In genomic region chr13:110320645-110321044, GRCh38 we compare ENCODE assay signal across 17 cellular contexts. TPM values are rescaled to one million over a fixed set of nuclear protein-coding genes. Genes with fewer than 3 reads are reported as not detected.
DNase-seq lines count a peak whose midpoint lies in the region; ATAC-seq, FAIRE-seq and TF ChIP-seq lines count a peak whose summit lies in the region.
"Had no signal": no experiment of that assay in that cellular context is flagged by ENCODE, and none has a peak within 500 bp of the region (broad histone marks: within the 10 kb centered on the region; RNA-seq: fewer than 3 reads in every experiment).

No MANE protein-coding gene starts in this region.

- H3K27ac ChIP-seq in A549 = peak overlapping the region; percentile 82 to 91
- peak overlapping the region; percentile 95 for H3K27ac ChIP-seq in PC-9
- H3K27ac ChIP-seq in esophagus muscularis mucosa (replicated peaks in 1 of 4) = peak overlapping the region; percentile 81 to 98 (median 92)
- peak overlapping the region; percentile 73 for H3K27ac ChIP-seq in parathyroid adenoma

- H3K4me2 ChIP-seq in A549 = peak overlapping the region; percentile 80
- peak overlapping the region; percentile 73 for H3K4me2 ChIP-seq in PC-9
- H3K4me2 ChIP-seq in parathyroid adenoma (ENCODE audit: low read length) = no peak overlapping the region

- POLR2A ChIA-PET in A549 (lab: Yijun Ruan, JAX) (no interaction called here), PC-9 (lab: Charles Lee; ENCODE audit: unreplicated experiment) (interaction anchor here (0.7 to 1.4 kb wide), 2 partner anchors 27 to 70 kb away, joined by 3 to 4 read pairs; no protein-coding TSS in a partner anchor)

- intact Hi-C loops in PC-9 (cut with micrococcal nuclease; ENCODE audit: unreplicated experiment) (loop anchor here (1.0 to 5.0 kb wide), 3 partner anchors 27 to 392 kb away; partner anchors contain the start of gene ING1), esophagus muscularis mucosa (cut with DNase I) (no loop called here)

- H3K9me3 ChIP-seq in A549 (no peaks in the 10 kb centered on the region), PC-9 (ENCODE audit: insufficient read depth, low read depth) (no peaks in the 10 kb centered on the region), esophagus muscularis mucosa (no peaks in the 10 kb centered on the region), parathyroid adenoma (ENCODE audit: control insufficient read depth, low read length) (no peaks in the 10 kb centered on the region)

- no peak for TF ChIP-seq RAD21 in A549 (conservative IDR thresholded peaks at IDR 0.05 in 1 of 2, IDR thresholded peaks at IDR 0.05 in 1 of 2)

- no peaks in the 10 kb centered on the region for H3K9me2 ChIP-seq in PC-9 (ENCODE audit: insufficient read depth)

- no peak for TF ChIP-seq CTCF in A549 (IDR thresholded peaks at IDR 0.05)
- TF ChIP-seq CTCF in PC-9 (conservative IDR thresholded peaks at IDR 0.05) = no peak
- TF ChIP-seq CTCF in esophagus muscularis mucosa (IDR thresholded peaks at IDR 0.05) = no peak
- no peak for TF ChIP-seq CTCF in parathyroid adenoma (IDR thresholded peaks at IDR 0.05)
- TF ChIP-seq CTCF in omental fat pad (IDR thresholded peaks at IDR 0.05) = no peak

- H3K4me3 ChIP-seq in A549 (no peak overlapping the region), PC-9 (peak overlapping the region; percentile 36; the same call in 1 of the 2 replicates), esophagus muscularis mucosa (no peak overlapping the region), parathyroid adenoma (ENCODE audit: low read depth, low read length) (no peak overlapping the region)

- peaks cover 42% of the 10 kb centered on the region for H3F3A ChIP-seq in PC-9 (ENCODE audit: insufficient read depth, low read depth)

- H3K9ac ChIP-seq in parathyroid adenoma = no peak overlapping the region

- TF ChIP-seq EP300 in A549 (IDR thresholded peaks at IDR 0.05) (no peak), esophagus muscularis mucosa (IDR thresholded peaks at IDR 0.05) (no peak)

- peak overlapping the region; percentile 35; the same call in 1 of the 2 replicates for H2AFZ ChIP-seq in PC-9
- H2AFZ ChIP-seq in parathyroid adenoma = no peak overlapping the region

- DNase-seq in A549 (ENCODE audit: low read depth in 1 of 2, low spot score in 1 of 2) (no peak), PC-9 (peak in 1 of 2 experiments; percentile 46), esophagus muscularis mucosa (ENCODE audit: extremely low spot score) (no peak), omental fat pad (ENCODE audit: low spot score) (no peak), AG08395 (ENCODE audit: low spot score) (no peak)
- DNase-seq: activated CD4-positive, CD25-positive, alpha-beta regulatory T cell; activated gamma-delta T cell treated with Interleukin-2 at 50 U/mL for 16 hours; NCI-H1694 treated with DMSO at 0.1 percent for 48 hours; NCI-H510A; occipital lobe; OCI-M1; stimulated activated CD4-positive, alpha-beta T cell treated with anti-CD3 and anti-CD28 coated beads, Interleukin-12 subunit alpha, Interleukin-12 subunit beta, amount 100 ng/mL, for 4 hours; T-cell had no signal

- no peaks in the 10 kb centered on the region for H3K27me3 ChIP-seq in PC-9 (ENCODE audit: insufficient read depth, low read depth)
- no peaks in the 10 kb centered on the region for H3K27me3 ChIP-seq in esophagus muscularis mucosa
- no peaks in the 10 kb centered on the region for H3K27me3 ChIP-seq in parathyroid adenoma (ENCODE audit: control insufficient read depth, insufficient read depth, low read length)

- TSS peak; percentile 42 for BruUV-seq in PC-9 (replicated peaks; lab: Mats Ljungman, UMichigan)

- TF ChIP-seq POLR2A in A549 (IDR thresholded peaks at IDR 0.05; ENCODE audit: low read length) (no peak), esophagus muscularis mucosa (IDR thresholded peaks at IDR 0.05; ENCODE audit: low read depth) (no peak)

- CTCF ChIA-PET in A549 (lab: Yijun Ruan, JAX) (no interaction called here), PC-9 (lab: Charles Lee) (no interaction called here)

- no peaks in the 10 kb centered on the region for H4K20me1 ChIP-seq in PC-9 (ENCODE audit: insufficient read depth)

- 7% methylated on average over 2 of the region's 2 CpGs for WGBS in A549 (ENCODE audit: missing lambda C conversion rate)
- 32% methylated on average over 2 of the region's 2 CpGs for WGBS in esophagus muscularis mucosa

- no peak for FAIRE-seq in A549 (lab: Jason Lieb, UNC)
- FAIRE-seq: GM19239 had no signal

- H3K79me2 ChIP-seq in PC-9 (ENCODE audit: low read depth) (no peaks in the 10 kb centered on the region), parathyroid adenoma (no peaks in the 10 kb centered on the region)

- H3K4me1 ChIP-seq in A549 (peaks cover 62% of the 10 kb centered on the region), PC-9 (replicated peaks; ENCODE audit: insufficient read depth) (peaks cover 46% of the 10 kb centered on the region), esophagus muscularis mucosa (peaks cover 88 to 99% (median 97%) of the 10 kb centered on the region in 4 donors), parathyroid adenoma (no peaks in the 10 kb centered on the region)

- ATAC-seq in A549 (no peak), omental fat pad (ENCODE audit: low FRiP score) (no peak), GM18858 (IDR thresholded peaks at IDR 0.05; ENCODE audit: unreplicated experiment) (no peak), GM21786 (IDR thresholded peaks at IDR 0.05; ENCODE audit: unreplicated experiment) (no peak)
- ATAC-seq: T-cell had no signal

- H3K36me3 ChIP-seq in PC-9 (ENCODE audit: low read depth) = no peaks in the 10 kb centered on the region
- peaks cover 0 to 24% (median 16%) of the 10 kb centered on the region in 4 donors for H3K36me3 ChIP-seq in esophagus muscularis mucosa
- H3K36me3 ChIP-seq in parathyroid adenoma (ENCODE audit: control insufficient read depth, insufficient read depth, low read length) = no peaks in the 10 kb centered on the region

TF ChIP-seq in A549, 52 proteins besides CTCF, POLR2A, EP300 and RAD21 (continues in another document):
- no peak for TF ChIP-seq PBX3 (IDR thresholded peaks at IDR 0.05)
- TF ChIP-seq, protein P1, sequence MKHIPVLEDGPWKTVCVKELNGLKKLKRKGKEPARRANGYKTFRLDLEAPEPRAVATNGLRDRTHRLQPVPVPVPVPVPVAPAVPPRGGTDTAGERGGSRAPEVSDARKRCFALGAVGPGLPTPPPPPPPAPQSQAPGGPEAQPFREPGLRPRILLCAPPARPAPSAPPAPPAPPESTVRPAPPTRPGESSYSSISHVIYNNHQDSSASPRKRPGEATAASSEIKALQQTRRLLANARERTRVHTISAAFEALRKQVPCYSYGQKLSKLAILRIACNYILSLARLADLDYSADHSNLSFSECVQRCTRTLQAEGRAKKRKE (CRISPR knock-in tag; IDR thresholded peaks at IDR 0.05; ENCODE audit: low read depth) = no peak
- TF ChIP-seq, protein P2, sequence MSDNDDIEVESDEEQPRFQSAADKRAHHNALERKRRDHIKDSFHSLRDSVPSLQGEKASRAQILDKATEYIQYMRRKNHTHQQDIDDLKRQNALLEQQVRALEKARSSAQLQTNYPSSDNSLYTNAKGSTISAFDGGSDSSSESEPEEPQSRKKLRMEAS (IDR thresholded peaks at IDR 0.05) = no peak
- TF ChIP-seq PHF8 (IDR thresholded peaks at IDR 0.05; ENCODE audit: borderline replicate concordance, low read depth) = no peak
- TF ChIP-seq, protein P3, sequence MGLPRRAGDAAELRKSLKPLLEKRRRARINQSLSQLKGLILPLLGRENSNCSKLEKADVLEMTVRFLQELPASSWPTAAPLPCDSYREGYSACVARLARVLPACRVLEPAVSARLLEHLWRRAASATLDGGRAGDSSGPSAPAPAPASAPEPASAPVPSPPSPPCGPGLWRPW (IDR thresholded peaks at IDR 0.05) = no peak
- TF ChIP-seq JUNB (IDR thresholded peaks at IDR 0.05) = no peak
- TF ChIP-seq RARB (CRISPR knock-in tag; IDR thresholded peaks at IDR 0.05) = no peak
- TF ChIP-seq ZSCAN20 (CRISPR knock-in tag; IDR thresholded peaks at IDR 0.05) = no peak
- TF ChIP-seq EHF (CRISPR knock-in tag; IDR thresholded peaks at IDR 0.05) = no peak
- no peak for TF ChIP-seq BHLHE40 (IDR thresholded peaks at IDR 0.05; ENCODE audit: low read depth, low read length)
- no peak for TF ChIP-seq RNF2 (IDR thresholded peaks at IDR 0.05; ENCODE audit: borderline replicate concordance, low read depth)
- no peak for TF ChIP-seq HDAC2 (IDR thresholded peaks at IDR 0.05)
- TF ChIP-seq MYC (IDR thresholded peaks at IDR 0.05; ENCODE audit: borderline replicate concordance, low read length) = no peak
- TF ChIP-seq TP53 (CRISPR knock-in tag; IDR thresholded peaks at IDR 0.05) = no peak

RNA-seq across cellular contexts. Expression of gene COL4A2, which starts 13.6 kb away (rescaled TPM):
- polyA plus RNA-seq in A549 (2011; rRNA removed) = 36.2 and 46.9 TPM in 2 replicates
- polyA plus RNA-seq in A549 (2012; cell fraction: cytosol; rRNA removed) = 54.3 and 88.3 TPM in 2 replicates
- polyA plus RNA-seq in A549 (2012; cell fraction: nucleus; rRNA removed) = 415 and 541 TPM in 2 replicates
- 112 to 122 TPM (median 119 TPM) in 3 replicates for polyA plus RNA-seq in A549 (2017; fragmentation: RNase III; extraction: RNeasy Plus Mini Kit Qiagen cat#74134 plus additional on column Dnase treatment)
- polyA minus RNA-seq in A549 (2011; rRNA and poly(A)+ RNA removed) = 56.5 and 110 TPM in 2 replicates
- 1.1 and 1.2 TPM in 2 replicates for total RNA-seq in PC-9 (2021)
- total RNA-seq in esophagus muscularis mucosa = 100 to 1,000 TPM; 419 to 931 (median 555) TPM
- 100 to 1,000 TPM; 380 to 788 (median 684) TPM for total RNA-seq in omental fat pad

RNA-seq across cellular contexts. Expression of gene COL4A1, which starts 13.7 kb away (rescaled TPM):
- polyA plus RNA-seq in A549 (2011; rRNA removed) (23.8 and 24.3 TPM in 2 replicates), A549 (2017; fragmentation: RNase III; extraction: RNeasy Plus Mini Kit Qiagen cat#74134 plus additional on column Dnase treatment) (70.9 to 71.4 TPM (median 71.3 TPM) in 3 replicates)
- 12.5 and 16.6 TPM in 2 replicates for polyA plus RNA-seq in A549 (2012; cell fraction: cytosol; rRNA removed)
- 47.7 and 57.6 TPM in 2 replicates for polyA plus RNA-seq in A549 (2012; cell fraction: nucleus; rRNA removed)
- 32.9 and 42.4 TPM in 2 replicates for polyA minus RNA-seq in A549 (2011; rRNA and poly(A)+ RNA removed)
- total RNA-seq in PC-9 (2021) (12.3 and 24.5 TPM in 2 replicates), esophagus muscularis mucosa (100 to 1,000 TPM; 328 to 578 (median 405) TPM), omental fat pad (1,000 to 10,000 TPM in 2 of 4 donors, 100 to 1,000 TPM in 2; 611 to 1,113 (median 995) TPM)

Comparison
In these comparisons a context has a peak if more than half of its experiments do, and no peak if none do; other contexts are left out.
1. RNA of gene COL4A2, which starts 13.6 kb away (total RNA-seq): 380 to 788 TPM in omental fat pad and 419 to 931 TPM in esophagus muscularis mucosa; 1.1 to 1.2 TPM in PC-9; every median in the first group is over 100 times any median in the second.
2. RNA of gene COL4A1, which starts 13.7 kb away (total RNA-seq): 611 to 1,113 TPM in omental fat pad and 328 to 578 TPM in esophagus muscularis mucosa; 12.3 to 24.5 TPM in PC-9; every median in the first group is over 10 times any median in the second.
3. Peak in every context shown above with its lines, with median percentiles within 50 percentile points of each other: H3K27ac ChIP-seq.